Comparison of ENCODE assay signal across 9 cellular contexts in genomic region chr18:59822612-59823275, GRCh38.
DNase-seq lines count a peak whose midpoint lies in the region; ATAC-seq and TF ChIP-seq lines count a peak whose summit lies in the region.
"Had no signal": no experiment of that assay in that cellular context is flagged by ENCODE, and none has a peak within 500 bp of the region (broad histone marks: within the 10 kb centered on the region; RNA-seq: fewer than 3 reads in every experiment).

No MANE protein-coding gene starts in this region.

- POLR2A ChIA-PET in HCT116 (lab: Charles Lee), result interaction anchor here (1.3 to 1.9 kb wide), 4 partner anchors 40 to 191 kb away, joined by 4 to 7 read pairs (median 5); partner anchors contain the start of genes CCBE1 and PMAIP1

- H3K27ac ChIP-seq in HCT116 (ENCODE audit: low read depth, low read length), result no peak overlapping the region
- H3K27ac ChIP-seq in fibroblast of lung (ENCODE audit: insufficient read depth, low read length), result no peak overlapping the region
- no peak overlapping the region for H3K27ac ChIP-seq in Karpas-422 (ENCODE audit: low read length)

- H3K4me2 ChIP-seq in HCT116 (ENCODE audit: low read length), result no peak overlapping the region
- H3K4me2 ChIP-seq in fibroblast of lung (ENCODE audit: extremely low read depth, insufficient read depth, low read length), result peak overlapping the region; percentile 7
- H3K4me2 ChIP-seq in skeletal muscle satellite cell (ENCODE audit: low read length), result no peak overlapping the region
- no peak overlapping the region for H3K4me2 ChIP-seq in Karpas-422 (ENCODE audit: low read depth, low read length, poor library complexity, severe bottlenecking)

- H4K20me1 ChIP-seq in HCT116 (ENCODE audit: insufficient read depth), result no peaks in the 10 kb centered on the region
- H4K20me1 ChIP-seq in fibroblast of lung (ENCODE audit: control insufficient read depth, extremely low read depth, insufficient read depth, low read length), result no peaks in the 10 kb centered on the region
- H4K20me1 ChIP-seq in Karpas-422 (ENCODE audit: insufficient read depth, low read depth, low read length), result no peaks in the 10 kb centered on the region

- H3K9ac ChIP-seq in HCT116 (ENCODE audit: low read length) (no peak overlapping the region), fibroblast of lung (ENCODE audit: insufficient read depth, low read length) (no peak overlapping the region), skeletal muscle satellite cell (ENCODE audit: low read depth, low read length) (peak overlapping the region; percentile 53), Karpas-422 (ENCODE audit: low read length) (no peak overlapping the region)

- H3K9me3 ChIP-seq in HCT116 (ENCODE audit: control insufficient read depth in 1 of 2, insufficient read depth in 1 of 2, low read depth in 1 of 2, low read length in 2 of 2) (no peaks in the 10 kb centered on the region), fibroblast of lung (ENCODE audit: control insufficient read depth, insufficient read depth, low read depth, low read length) (no peaks in the 10 kb centered on the region), skeletal muscle satellite cell (replicated peaks; ENCODE audit: low read length) (no peaks in the 10 kb centered on the region), Karpas-422 (ENCODE audit: low read length) (no peaks in the 10 kb centered on the region)
- H3K9me3 ChIP-seq: Caco-2, MG63 had no signal

- H3K79me2 ChIP-seq in HCT116 (ENCODE audit: insufficient read depth, low read length) (no peaks in the 10 kb centered on the region), fibroblast of lung (ENCODE audit: control insufficient read depth, insufficient read depth, low read length) (no peaks in the 10 kb centered on the region), Karpas-422 (ENCODE audit: low read length) (no peaks in the 10 kb centered on the region)

- H3K36me3 ChIP-seq in HCT116 (ENCODE audit: control insufficient read depth in 1 of 2, insufficient read depth in 2 of 2, low read length in 2 of 2) (no peaks in the 10 kb centered on the region), fibroblast of lung (ENCODE audit: control insufficient read depth, insufficient read depth, low read length) (no peaks in the 10 kb centered on the region), skeletal muscle satellite cell (ENCODE audit: insufficient read depth, low read length) (no peaks in the 10 kb centered on the region), Karpas-422 (ENCODE audit: insufficient read depth, low read length) (no peaks in the 10 kb centered on the region)
- H3K36me3 ChIP-seq: MG63 had no signal

- H3K27me3 ChIP-seq in HCT116 (ENCODE audit: insufficient read depth, low read length) (no peaks in the 10 kb centered on the region), fibroblast of lung (ENCODE audit: control insufficient read depth, insufficient read depth, low read length) (no peaks in the 10 kb centered on the region), skeletal muscle satellite cell (ENCODE audit: control insufficient read depth, insufficient read depth, low read length) (no peaks in the 10 kb centered on the region), Karpas-422 (ENCODE audit: low read length) (no peaks in the 10 kb centered on the region)
- H3K27me3 ChIP-seq: MG63 had no signal

- intact Hi-C loops in HCT116 (cut with micrococcal nuclease), result loop anchor here (1.0 to 10.0 kb wide), 6 partner anchors 40 to 738 kb away; partner anchors contain the start of gene CCBE1

- H3K9me2 ChIP-seq in HCT116 (ENCODE audit: insufficient read depth) (no peaks in the 10 kb centered on the region), Karpas-422 (replicated peaks; ENCODE audit: insufficient read depth, low read length) (no peaks in the 10 kb centered on the region)

- DNase-seq in EL (peak; percentile 21), HCT116 (ENCODE audit: low read depth, low spot score) (no peak), fibroblast of lung (ENCODE audit: low read depth in 2 of 2) (no peak), Karpas-422 (no peak), NCI-H187 treated with DMSO at 0.1 percent for 48 hours (lab: John Stamatoyannopoulos, UW) (no peak)

- H3K4me1 ChIP-seq in HCT116 (ENCODE audit: control insufficient read depth in 1 of 2, insufficient read depth in 2 of 2, low read length in 2 of 2), result no peaks in the 10 kb centered on the region
- peaks cover 9% of the 10 kb centered on the region for H3K4me1 ChIP-seq in fibroblast of lung (ENCODE audit: control insufficient read depth, extremely low read depth, insufficient read depth, low read length)
- peaks cover 21% of the 10 kb centered on the region for H3K4me1 ChIP-seq in skeletal muscle satellite cell (ENCODE audit: control insufficient read depth, insufficient read depth, low read length)
- no peaks in the 10 kb centered on the region for H3K4me1 ChIP-seq in Karpas-422 (ENCODE audit: low read length)
- H3K4me1 ChIP-seq: Caco-2 had no signal

- ATAC-seq in HCT116 (no peak), GM21381 (IDR thresholded peaks at IDR 0.05; ENCODE audit: unreplicated experiment) (no peak)

- BruUV-seq in HCT116 (replicated peaks; lab: Mats Ljungman, UMichigan), result no TSS peak

- no peak for TF ChIP-seq RAD21 in HCT116 (IDR thresholded peaks at IDR 0.05; ENCODE audit: low read depth)

- CTCF ChIA-PET in HCT116 (lab: Charles Lee), result interaction anchor here (1.1 to 5.7 kb wide), 19 partner anchors 9 to 727 kb away, joined by 3 to 145 read pairs (median 6); partner anchors contain the start of gene CCBE1

- H2AFZ ChIP-seq in HCT116 (ENCODE audit: low read depth, low read length, poor library complexity, severe bottlenecking) (peak overlapping the region; percentile 91), fibroblast of lung (ENCODE audit: low read length) (no peak overlapping the region), Karpas-422 (ENCODE audit: low read length) (no peak overlapping the region)

- TF ChIP-seq CTCF in HCT116 (IDR thresholded peaks at IDR 0.05 in 2 of 3, conservative IDR thresholded peaks at IDR 0.05 in 1 of 3; ENCODE audit: borderline replicate concordance in 1 of 3, insufficient read depth in 1 of 3, low read depth in 2 of 3, low read length in 2 of 3), result no peak
- no peak for TF ChIP-seq CTCF in fibroblast of lung (conservative IDR thresholded peaks at IDR 0.05 in 1 of 2, IDR thresholded peaks at IDR 0.05 in 1 of 2; ENCODE audit: low read depth in 1 of 2, low read length in 2 of 2)

- TF ChIP-seq POLR2A in HCT116 (IDR thresholded peaks at IDR 0.05; ENCODE audit: borderline replicate concordance, extremely low read depth, insufficient read depth, insufficient read length), result no peak

- no peak overlapping the region for H3K4me3 ChIP-seq in HCT116 (replicated peaks in 1 of 2; ENCODE audit: low read depth in 1 of 2, low read length in 2 of 2)
- no peak overlapping the region for H3K4me3 ChIP-seq in fibroblast of lung (replicated peaks in 1 of 4; ENCODE audit: control extremely low read depth in 1 of 4, insufficient read depth in 1 of 4, low read depth in 3 of 4, low read length in 4 of 4)
- H3K4me3 ChIP-seq in skeletal muscle satellite cell (ENCODE audit: low read length), result no peak overlapping the region
- no peak overlapping the region for H3K4me3 ChIP-seq in Karpas-422 (ENCODE audit: low read length)
- H3K4me3 ChIP-seq: MG63 had no signal

- RAD21 ChIA-PET in HCT116 (lab: Charles Lee; ENCODE audit: low non-redundant PET in 1 of 2, low total read pairs in 2 of 2, uncharacterized antibody in 2 of 2, unreplicated experiment in 2 of 2), result interaction anchor here (1.2 to 2.1 kb wide), 8 partner anchors 35 to 363 kb away, joined by 5 to 28 read pairs (median 8); partner anchors contain the start of gene CCBE1 (in 2 of the 2)

TF ChIP-seq in HCT116, 20 proteins besides CTCF, POLR2A, EP300 and RAD21:
- TF ChIP-seq JUND (IDR thresholded peaks at IDR 0.05), result no peak
- TF ChIP-seq ZBTB33 (IDR thresholded peaks at IDR 0.05; ENCODE audit: extremely low read depth, insufficient replicate concordance, low read length), result no peak
- no peak for TF ChIP-seq MAX (IDR thresholded peaks at IDR 0.05)
